In genomic region chr14:94936901-94937321, GRCh38 we compare ENCODE assay signal across 10 cellular contexts.
DNase-seq lines count a peak whose midpoint lies in the region; ATAC-seq and TF ChIP-seq lines count a peak whose summit lies in the region.
"Had no signal": no experiment of that assay in that cellular context is flagged by ENCODE, and none has a peak within 500 bp of the region (broad histone marks: within the 10 kb centered on the region; RNA-seq: fewer than 3 reads in every experiment).

No MANE protein-coding gene starts in this region.

- DNase-seq in astrocyte of the hippocampus (ENCODE audit: low read depth, low spot score): peak; percentile 47
- peak in 1 of 2 donors; percentile 67 for DNase-seq in left lung
- no peak for DNase-seq in stimulated activated naive CD8-positive, alpha-beta T cell treated with anti-CD3 and anti-CD28 coated beads, Interleukin-15, Interleukin-2, amounts not matched to agents 100 U/mL and 50 U/mL, for 24 hours
- DNase-seq in cortex of kidney (lab: John Stamatoyannopoulos, UW): no peak
- DNase-seq in HEK293T (ENCODE audit: extremely low spot score): no peak
- no peak for DNase-seq in activated CD4-positive, alpha-beta T cell treated with anti-CD3 and anti-CD28 coated beads for 1 hour
- DNase-seq: activated CD4-positive, alpha-beta T cell treated with anti-CD3 and anti-CD28 coated beads for 4 hours; GF-D8 had no signal

- H3K27me3 ChIP-seq in BLaER1 treated with 17β-estradiol and CSF1 and Interleukin-3, amounts not matched to agents 10 nM and 100 nM: peaks cover 0 to 19% (median 0%) of the 10 kb centered on the region in 11 experiments; a peak in 7 of 22 replicates
- H3K27me3 ChIP-seq in left lung (peaks cover 0 to 8% of the 10 kb centered on the region in 2 donors), skeletal muscle satellite cell (ENCODE audit: control insufficient read depth, insufficient read depth, low read length) (peaks cover 21% of the 10 kb centered on the region)

- peak; percentile 17 for ATAC-seq in left lung
- no peak for ATAC-seq in stimulated activated naive CD8-positive, alpha-beta T cell treated with anti-CD3 and anti-CD28 coated beads, Interleukin-15, Interleukin-2, amounts not matched to agents 100 U/mL and 50 U/mL, for 24 hours

- POLR2A ChIA-PET in HEK293T (lab: Yijun Ruan, JAX): no interaction called here

- CTCF ChIA-PET in HEK293T (lab: Yijun Ruan, JAX): no interaction called here

- H4K20me1 ChIP-seq in BLaER1 treated with 17β-estradiol and CSF1 and Interleukin-3, amounts not matched to agents 10 nM and 100 nM: no peaks in the 10 kb centered on the region

- H3K4me1 ChIP-seq in BLaER1 treated with 17β-estradiol and CSF1 and Interleukin-3, amounts not matched to agents 10 nM and 100 nM: peaks cover 11 to 48% (median 20%) of the 10 kb centered on the region in 10 experiments
- H3K4me1 ChIP-seq in left lung (no peaks in the 10 kb centered on the region), skeletal muscle satellite cell (ENCODE audit: control insufficient read depth, insufficient read depth, low read length) (no peaks in the 10 kb centered on the region)

- peak overlapping the region; percentile 74 to 95 (median 87) for H3K4me2 ChIP-seq in BLaER1 treated with 17β-estradiol and CSF1 and Interleukin-3, amounts not matched to agents 10 nM and 100 nM
- H3K4me2 ChIP-seq in skeletal muscle satellite cell (ENCODE audit: low read length): peak overlapping the region; percentile 28

- TF ChIP-seq CTCF in left lung (IDR thresholded peaks at IDR 0.05): no peak

- H3K4me3 ChIP-seq in BLaER1 treated with 17β-estradiol and CSF1 and Interleukin-3, amounts not matched to agents 10 nM and 100 nM: peak overlapping the region in 5 of 10 experiments; percentile 15 to 40 (median 33); a peak in 5 of 20 replicates
- no peak overlapping the region for H3K4me3 ChIP-seq in left lung
- H3K4me3 ChIP-seq in skeletal muscle satellite cell (ENCODE audit: low read length): no peak overlapping the region

- no peaks in the 10 kb centered on the region for H3K9me3 ChIP-seq in BLaER1 treated with 17β-estradiol and CSF1 and Interleukin-3, amounts not matched to agents 10 nM and 100 nM (replicated peaks in 1 of 11)
- H3K9me3 ChIP-seq in left lung: no peaks in the 10 kb centered on the region
- H3K9me3 ChIP-seq in skeletal muscle satellite cell (replicated peaks; ENCODE audit: low read length): no peaks in the 10 kb centered on the region

- H3K36me3 ChIP-seq in BLaER1 treated with 17β-estradiol and CSF1 and Interleukin-3, amounts not matched to agents 10 nM and 100 nM: no peaks in the 10 kb centered on the region
- H3K36me3 ChIP-seq in left lung (no peaks in the 10 kb centered on the region), skeletal muscle satellite cell (ENCODE audit: insufficient read depth, low read length) (no peaks in the 10 kb centered on the region)

- H3K27ac ChIP-seq in BLaER1 treated with 17β-estradiol and CSF1 and Interleukin-3, amounts not matched to agents 10 nM and 100 nM: peak overlapping the region in 7 of 11 experiments; percentile 0 to 71 (median 58); a peak in 9 of 22 replicates
- peak overlapping the region in 1 of 2 donors; percentile 7 for H3K27ac ChIP-seq in left lung

- intact Hi-C loops in left lung (cut with DNase I): no loop called here

- peak overlapping the region; percentile 12 to 74 (median 51); a peak in 18 of 22 replicates for H3K9ac ChIP-seq in BLaER1 treated with 17β-estradiol and CSF1 and Interleukin-3, amounts not matched to agents 10 nM and 100 nM
- H3K9ac ChIP-seq in skeletal muscle satellite cell (ENCODE audit: low read depth, low read length): no peak overlapping the region

TF ChIP-seq in HEK293T, 16 proteins besides CTCF, POLR2A, EP300 and RAD21:
- TF ChIP-seq NFRKB (IDR thresholded peaks at IDR 0.05) (no peak), ZNF384 (IDR thresholded peaks at IDR 0.05) (no peak), L3MBTL2 (conservative IDR thresholded peaks at IDR 0.05) (no peak)
